Comparison of ENCODE assay signal across 9 cellular contexts in genomic region chr12:68610435-68611093, GRCh38. TPM values are rescaled to one million over a fixed set of nuclear protein-coding genes. Genes with fewer than 3 reads are reported as not detected.
DNase-seq lines count a peak whose midpoint lies in the region; ATAC-seq, FAIRE-seq and TF ChIP-seq lines count a peak whose summit lies in the region.
"Had no signal": no experiment of that assay in that cellular context is flagged by ENCODE, and none has a peak within 500 bp of the region (broad histone marks: within the 10 kb centered on the region; RNA-seq: fewer than 3 reads in every experiment).

Gene RAP1B (plus strand): TSS chr12:68610899. CDS start chr12:68648725, 37,826 bp downstream.

- H3K4me3 ChIP-seq in AG10803 (ENCODE audit: low read length), result peak within 1 kb of the TSS; percentile 93
- peak within 1 kb of the TSS; percentile 88 to 92 for H3K4me3 ChIP-seq in kidney (ENCODE audit: low read length in 2 of 2)

- peak within 1 kb of the TSS; percentile 95 for H3K9ac ChIP-seq in kidney (ENCODE audit: low read length in 2 of 2)

- DNase-seq in AG10803 (ENCODE audit: low read depth), result peak; percentile 88
- DNase-seq in NCI-H345 treated with DMSO at 0.1 percent for 48 hours (lab: John Stamatoyannopoulos, UW; ENCODE audit: unreplicated experiment), result peak; percentile 76
- DNase-seq in activated CD4-positive, alpha-beta T cell treated with anti-CD3 and anti-CD28 coated beads for 1 hour, result peak; percentile 86
- peak; percentile 29 to 44 for DNase-seq in cerebellar nuclear complex (lab: John Stamatoyannopoulos, UW)
- DNase-seq in kidney, result peak; percentile 97
- peak; percentile 80 to 83 for DNase-seq in stimulated activated CD4-positive, alpha-beta T cell treated with anti-CD3 and anti-CD28 coated beads, Interleukin-15, amount 100 ng/mL, for 1 hour (ENCODE audit: low read depth in 1 of 2, low spot score in 1 of 2)

- peaks cover 2 to 24% of the 10 kb centered on the region in 2 donors for H3K4me1 ChIP-seq in kidney (ENCODE audit: control insufficient read depth in 1 of 2, insufficient read depth in 1 of 2, low read depth in 1 of 2, low read length in 2 of 2)

- no peak for FAIRE-seq in kidney (lab: Jason Lieb, UNC)
- FAIRE-seq: TTC549 had no signal

- H3K27ac ChIP-seq in kidney (ENCODE audit: low read depth in 2 of 2, low read length in 2 of 2), result peak within 1 kb of the TSS; percentile 98 to 99

- no peak for TF ChIP-seq CTCF in AG10803 (conservative IDR thresholded peaks at IDR 0.05; ENCODE audit: low read length)
- TF ChIP-seq CTCF in kidney (IDR thresholded peaks at IDR 0.05; ENCODE audit: borderline replicate concordance, extremely low read depth, insufficient read depth), result no peak

- intact Hi-C loops in kidney (cut with DNase I), result no loop called here

- H3K9me3 ChIP-seq in kidney (ENCODE audit: control insufficient read depth in 1 of 2, low read length in 2 of 2), result no peaks in the 10 kb centered on the region

- ATAC-seq in GM19035 (IDR thresholded peaks at IDR 0.05; ENCODE audit: unreplicated experiment) (peak; percentile 81), HG03342 (IDR thresholded peaks at IDR 0.05; ENCODE audit: unreplicated experiment) (peak; percentile 81)

- no peaks in the 10 kb centered on the region for H3K36me3 ChIP-seq in kidney (ENCODE audit: control insufficient read depth in 1 of 2, insufficient read depth in 2 of 2, low read length in 2 of 2)

RNA-seq across cellular contexts. Expression of gene RAP1B, which starts in this region (rescaled TPM):
- 157 TPM for total RNA-seq in kidney
- 102 TPM for polyA plus RNA-seq in kidney (ENCODE audit: insufficient read depth, low read depth, low replicate concordance)

Comparison
In these comparisons a context has a peak if more than half of its experiments do, and no peak if none do; other contexts are left out.
1. Peak in every context shown above with its lines: DNase-seq, ATAC-seq, H3K4me3 ChIP-seq and H3K27ac ChIP-seq.
2. DNase-seq: peak in every context shown above with its lines; median percentile 97 in kidney; 88 in AG10803; 86 in activated CD4-positive, alpha-beta T cell treated with anti-CD3 and anti-CD28 coated beads for 1 hour; 82 in stimulated activated CD4-positive, alpha-beta T cell treated with anti-CD3 and anti-CD28 coated beads, Interleukin-15, amount 100 ng/mL, for 1 hour; 76 in NCI-H345 treated with DMSO at 0.1 percent for 48 hours; 36 in cerebellar nuclear complex.